Comparison of ENCODE assay signal across 8 cellular contexts in genomic region chr19:42252365-42253244, GRCh38. TPM values are rescaled to one million over a fixed set of nuclear protein-coding genes. Genes with fewer than 3 reads are reported as not detected.
DNase-seq lines count a peak whose midpoint lies in the region; ATAC-seq and TF ChIP-seq lines count a peak whose summit lies in the region.

No MANE protein-coding gene starts in this region.

- peak overlapping the region; percentile 95 for H3K4me3 Mint-ChIP-seq in T-helper 2 cell treated with Interferon-gamma antibody and Interleukin-4, amounts not matched to agents 5 μg/mL and 100 μg/mL, for 36 hours
- H3K4me3 Mint-ChIP-seq in T-helper 17 cell: peak overlapping the region; percentile 96
- H3K4me3 Mint-ChIP-seq in naive B cell: peak overlapping the region; percentile 87 to 95 (median 94)

- H3K9me3 ChIP-seq in T-helper 17 cell (ENCODE audit: control insufficient read depth, low read length, poor library complexity, severe bottlenecking) (no peaks in the 10 kb centered on the region), esophagus squamous epithelium (no peaks in the 10 kb centered on the region)

- H3K4me1 Mint-ChIP-seq in T-helper 2 cell treated with Interferon-gamma antibody and Interleukin-4, amounts not matched to agents 5 μg/mL and 100 μg/mL, for 36 hours (ENCODE audit: low read depth): peaks cover 21% of the 10 kb centered on the region
- H3K4me1 Mint-ChIP-seq in T-helper 17 cell (peaks cover 22% of the 10 kb centered on the region), naive B cell (peaks cover 30 to 37% (median 33%) of the 10 kb centered on the region in 3 donors)

- no peaks in the 10 kb centered on the region for H3K9me3 Mint-ChIP-seq in T-helper 2 cell treated with Interferon-gamma antibody and Interleukin-4, amounts not matched to agents 5 μg/mL and 100 μg/mL, for 36 hours
- H3K9me3 Mint-ChIP-seq in naive B cell: no peaks in the 10 kb centered on the region

- no peak for TF ChIP-seq CTCF in esophagus squamous epithelium (IDR thresholded peaks at IDR 0.05)

- peaks cover 4 to 22% (median 6%) of the 10 kb centered on the region in 3 donors for H3K36me3 ChIP-seq in esophagus squamous epithelium

- H3K36me3 Mint-ChIP-seq in T-helper 2 cell treated with Interferon-gamma antibody and Interleukin-4, amounts not matched to agents 5 μg/mL and 100 μg/mL, for 36 hours (ENCODE audit: low read depth): peaks cover 7% of the 10 kb centered on the region
- no peaks in the 10 kb centered on the region for H3K36me3 Mint-ChIP-seq in T-helper 17 cell (ENCODE audit: low read depth)
- H3K36me3 Mint-ChIP-seq in naive B cell: no peaks in the 10 kb centered on the region

- H3K4me1 ChIP-seq in esophagus squamous epithelium: peaks cover 27 to 81% (median 48%) of the 10 kb centered on the region in 3 donors

- peaks cover 10% of the 10 kb centered on the region for H3K27me3 Mint-ChIP-seq in T-helper 2 cell treated with Interferon-gamma antibody and Interleukin-4, amounts not matched to agents 5 μg/mL and 100 μg/mL, for 36 hours (ENCODE audit: low read depth)
- H3K27me3 Mint-ChIP-seq in T-helper 17 cell (no peaks in the 10 kb centered on the region), naive B cell (no peaks in the 10 kb centered on the region)

- WGBS in esophagus squamous epithelium, 2 donors: 5 to 6% methylated on average over 10 to 21 of the region's 27 CpGs

- ATAC-seq in T-helper 17 cell: no peak
- ATAC-seq in naive B cell (ENCODE audit: low read depth in 2 of 2): no peak
- ATAC-seq in HG02571 (IDR thresholded peaks at IDR 0.05; ENCODE audit: unreplicated experiment): no peak

- DNase-seq in T-helper 2 cell treated with Interferon-gamma antibody and Interleukin-4, amounts not matched to agents 5 μg/mL and 100 μg/mL, for 36 hours (ENCODE audit: low spot score): no peak
- DNase-seq in T-helper 2 cell (no peak), T-helper 17 cell (no peak), esophagus squamous epithelium (lab: John Stamatoyannopoulos, UW) (no peak), naive B cell (no peak), cortex of kidney (lab: John Stamatoyannopoulos, UW) (no peak), GM19238 (ENCODE audit: insufficient read length, low spot score) (no peak)

- peak overlapping the region; percentile 97 to 100 (median 100) for H3K27ac ChIP-seq in esophagus squamous epithelium

- intact Hi-C loops in esophagus squamous epithelium (cut with DNase I): no loop called here

- no peak for TF ChIP-seq POLR2A in esophagus squamous epithelium (IDR thresholded peaks at IDR 0.05)

- no peaks in the 10 kb centered on the region for H3K27me3 ChIP-seq in esophagus squamous epithelium

- H3K27ac Mint-ChIP-seq in T-helper 2 cell treated with Interferon-gamma antibody and Interleukin-4, amounts not matched to agents 5 μg/mL and 100 μg/mL, for 36 hours: peak overlapping the region; percentile 91
- H3K27ac Mint-ChIP-seq in T-helper 17 cell (peak overlapping the region; percentile 94), naive B cell (peak overlapping the region in 5 of 6 donors; percentile 91 to 97 (median 93))

- peak overlapping the region; percentile 91 to 99 (median 96) for H3K4me3 ChIP-seq in esophagus squamous epithelium

RNA-seq across cellular contexts. Expression of gene ERF, which starts 2.3 kb away (rescaled TPM):
- total RNA-seq in T-helper 17 cell (10 to 100 TPM; 75.8 to 82.1 TPM), esophagus squamous epithelium (10 to 100 TPM; 13.3 to 32.5 (median 21.0) TPM)
- polyA plus RNA-seq in naive B cell (ENCODE audit: low read depth in 6 of 6): 1 to 10 TPM in 5 of 6 donors, under 1 TPM in 1; 0.68 to 8.2 (median 3.8) TPM

RNA-seq across cellular contexts. Expression of gene GSK3A, which starts 10.2 kb away (rescaled TPM):
- total RNA-seq in T-helper 17 cell (10 to 100 TPM; 27.7 to 28.1 TPM), esophagus squamous epithelium (10 to 100 TPM; 15.9 to 29.6 (median 26.5) TPM)
- 10 to 100 TPM; 11.7 to 30.9 (median 18.3) TPM for polyA plus RNA-seq in naive B cell (ENCODE audit: low read depth in 6 of 6)

RNA-seq across cellular contexts. Expression of gene CIC, which starts 16.4 kb away (rescaled TPM):
- total RNA-seq in T-helper 17 cell: 100 to 1,000 TPM; 112 to 125 TPM
- 10 to 100 TPM; 25.1 to 54.9 (median 27.9) TPM for total RNA-seq in esophagus squamous epithelium
- polyA plus RNA-seq in naive B cell (ENCODE audit: low read depth in 6 of 6): 1 to 10 TPM in 5 of 6 donors, under 1 TPM in 1; 0.05 to 5.3 (median 2.1) TPM

RNA-seq across cellular contexts. Expression of gene ZNF526, which starts 32.5 kb away (rescaled TPM):
- total RNA-seq in T-helper 17 cell (1 to 10 TPM; 6.7 to 7.5 TPM), esophagus squamous epithelium (1 to 10 TPM; 3.8 to 6.3 (median 4.0) TPM)
- 1 to 10 TPM in 5 of 6 donors, not detected in 1; 4.0 to 8.6 (median 5.1) TPM for polyA plus RNA-seq in naive B cell (ENCODE audit: low read depth in 6 of 6)

RNA-seq across cellular contexts. Expression of gene DEDD2, which starts 35.1 kb away (rescaled TPM):
- 10 to 100 TPM; 72.1 to 89.9 TPM for total RNA-seq in T-helper 17 cell
- 10 to 100 TPM; 23.2 to 30.2 (median 27.8) TPM for total RNA-seq in esophagus squamous epithelium
- polyA plus RNA-seq in naive B cell (ENCODE audit: low read depth in 6 of 6): 100 to 1,000 TPM; 127 to 150 (median 140) TPM
